2 cellular contexts compared by ENCODE assay signal in the genomic region with DNA sequence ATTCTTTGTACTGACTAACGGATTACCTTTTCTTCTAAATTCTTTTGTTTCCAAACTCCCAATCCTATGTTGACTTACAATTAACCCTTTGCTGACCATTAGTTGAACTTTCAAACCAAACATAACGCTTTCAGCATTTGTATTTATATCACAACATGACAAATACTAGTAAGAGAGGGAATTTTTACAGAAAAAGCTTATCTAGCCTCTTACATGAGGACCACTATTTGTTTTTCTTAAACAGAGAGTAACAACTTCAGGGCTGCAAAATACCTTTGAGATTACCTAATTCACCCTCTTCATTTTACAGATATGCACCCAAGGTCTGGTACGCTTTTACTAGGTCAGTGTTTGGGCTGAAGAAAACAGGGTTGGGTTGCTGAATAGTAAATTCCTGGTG.
TF ChIP-seq lines count a peak whose summit lies in the region.

No MANE protein-coding gene starts in this region.

TF ChIP-seq in IMR-90, 13 proteins besides CTCF, POLR2A, EP300 and RAD21:
- TF ChIP-seq MAFK (IDR thresholded peaks at IDR 0.05; ENCODE audit: low read depth, low read length) (no peak), ELK1 (IDR thresholded peaks at IDR 0.05; ENCODE audit: borderline replicate concordance, low read depth, low read length) (no peak), FOS (IDR thresholded peaks at IDR 0.05; ENCODE audit: low read depth, low read length) (no peak), NFE2L2 (IDR thresholded peaks at IDR 0.05; ENCODE audit: low read depth, low read length) (no peak), MAZ (IDR thresholded peaks at IDR 0.05; ENCODE audit: borderline replicate concordance, low read depth, low read length) (no peak), CHD1 (IDR thresholded peaks at IDR 0.05; ENCODE audit: low read depth, low read length) (no peak)

TF ChIP-seq in endothelial cell of umbilical vein, 7 proteins besides CTCF, POLR2A, EP300 and RAD21:
- no peak for TF ChIP-seq JUN (IDR thresholded peaks at IDR 0.05; ENCODE audit: borderline replicate concordance, insufficient read depth, insufficient read length, low read depth)
- TF ChIP-seq GATA2 (IDR thresholded peaks at IDR 0.05; ENCODE audit: insufficient read depth, insufficient read length, low read depth, low read length), result no peak
- no peak for TF ChIP-seq POLR2AphosphoS5 (IDR thresholded peaks at IDR 0.05; ENCODE audit: insufficient read depth, low read depth, low read length)
- no peak for TF ChIP-seq EZH2 (IDR thresholded peaks at IDR 0.05; ENCODE audit: borderline replicate concordance, low read depth, low read length, severe bottlenecking)
- no peak for TF ChIP-seq MAX (IDR thresholded peaks at IDR 0.05; ENCODE audit: insufficient read depth, insufficient read length)
- no peak for TF ChIP-seq MYC (IDR thresholded peaks at IDR 0.05; ENCODE audit: low read depth, low read length)
- no peak for TF ChIP-seq FOS (IDR thresholded peaks at IDR 0.05; ENCODE audit: borderline replicate concordance, insufficient read depth, low read length)
